Comparison of ENCODE assay signal across 28 cellular contexts in genomic region chr2:217049376-217049775, GRCh38.
DNase-seq lines count a peak whose midpoint lies in the region; ATAC-seq and TF ChIP-seq lines count a peak whose summit lies in the region.
"Had no signal": no experiment of that assay in that cellular context is flagged by ENCODE, and none has a peak within 500 bp of the region (broad histone marks: within the 10 kb centered on the region; RNA-seq: fewer than 3 reads in every experiment).

No MANE protein-coding gene starts in this region.

- H3K27ac Mint-ChIP-seq in nephron progenitor cell, result peak overlapping the region; percentile 19
- no peak overlapping the region for H3K27ac Mint-ChIP-seq in HFFc6
- H3K27ac Mint-ChIP-seq: activated CD4-positive, alpha-beta T cell treated with anti-CD3 and anti-CD28 coated beads, Interleukin-2, amount 10 ng/mL, durations not matched to agents 7 days and 5 days; activated naive CD8-positive, alpha-beta T cell; CD4-positive, alpha-beta T cell had no signal

- peaks cover 69% of the 10 kb centered on the region for H3K4me1 Mint-ChIP-seq in nephron progenitor cell
- peaks cover 7% of the 10 kb centered on the region; the same call in 1 of the 2 replicates for H3K4me1 Mint-ChIP-seq in HFFc6 (ENCODE audit: low read depth)
- H3K4me1 Mint-ChIP-seq: activated CD4-positive, alpha-beta T cell treated with anti-CD3 and anti-CD28 coated beads, Interleukin-2, amount 10 ng/mL, durations not matched to agents 7 days and 5 days had no signal

- H3K27me3 Mint-ChIP-seq in nephron progenitor cell (ENCODE audit: low read depth, poor library complexity) (peaks cover 4% of the 10 kb centered on the region), HFFc6 (ENCODE audit: insufficient read depth) (peaks cover 22% of the 10 kb centered on the region)

- H3K4me3 Mint-ChIP-seq in nephron progenitor cell, result peak overlapping the region; percentile 26
- H3K4me3 Mint-ChIP-seq in HFFc6, result no peak overlapping the region
- H3K4me3 Mint-ChIP-seq: activated CD4-positive, alpha-beta T cell treated with anti-CD3 and anti-CD28 coated beads, Interleukin-2, amount 10 ng/mL, durations not matched to agents 7 days and 5 days; activated naive CD8-positive, alpha-beta T cell; CD4-positive, alpha-beta T cell had no signal

- no peak for TF ChIP-seq POLR2A in vagina (IDR thresholded peaks at IDR 0.05)

- 11 to 16% methylated on average over 6 of the region's 6 CpGs for WGBS in ectodermal cell, 2 experiments

- intact Hi-C loops in left ventricle myocardium inferior (cut with micrococcal nuclease) (no loop called here), Right ventricle myocardium inferior (cut with DNase I) (no loop called here), vagina (cut with DNase I) (no loop called here)

- ATAC-seq in Right ventricle myocardium inferior (no peak), GM21515 (IDR thresholded peaks at IDR 0.05; ENCODE audit: unreplicated experiment) (no peak)
- ATAC-seq: A549, Panc1, upper lobe of right lung had no signal

- TF ChIP-seq CTCF in left ventricle myocardium inferior (IDR thresholded peaks at IDR 0.05; ENCODE audit: borderline replicate concordance) (no peak), nephron progenitor cell (IDR thresholded peaks at IDR 0.05) (no peak), vagina (IDR thresholded peaks at IDR 0.05) (no peak), HFFc6 (IDR thresholded peaks at IDR 0.05) (no peak)

- DNase-seq in left ventricle myocardium inferior (no peak), Right ventricle myocardium inferior (ENCODE audit: missing footprints) (no peak), nephron progenitor cell (no peak), vagina (ENCODE audit: extremely low spot score in 2 of 2) (no peak), HFFc6 (no peak)
- DNase-seq in activated CD4-positive, alpha-beta T cell treated with anti-CD3 and anti-CD28 coated beads for 4 hours, result no peak
- DNase-seq: activated CD4-positive, alpha-beta T cell treated with anti-CD3 and anti-CD28 coated beads, Interleukin-2, amount 10 ng/mL, durations not matched to agents 7 days and 5 days; activated effector memory CD4-positive, alpha-beta T cell treated with Interleukin-2 at 50 U/mL for 16 hours; AML-193; CD4-positive, alpha-beta T cell; effector CD8-positive, alpha-beta T cell; islet precursor cell; MG63; NCI-H1105; NCI-H526 treated with DMSO at 0.1 percent for 48 hours; nucleus accumbens; stimulated activated naive CD4-positive, alpha-beta T cell; upper lobe of right lung had no signal

- H3K9me3 ChIP-seq in left ventricle myocardium inferior (replicated peaks), result no peaks in the 10 kb centered on the region
- H3K9me3 ChIP-seq in ectodermal cell (ENCODE audit: control insufficient read depth, low read length), result no peaks in the 10 kb centered on the region
- no peaks in the 10 kb centered on the region for H3K9me3 ChIP-seq in vagina
- H3K9me3 ChIP-seq: A549, breast epithelium, MG63, SJSA1, upper lobe of right lung had no signal

- peak overlapping the region; percentile 52 for H3K27ac ChIP-seq in left ventricle myocardium inferior (replicated peaks)
- peak overlapping the region; percentile 30 for H3K27ac ChIP-seq in ectodermal cell (ENCODE audit: insufficient read depth, low read depth, low read length, poor library complexity, severe bottlenecking)
- H3K27ac ChIP-seq in vagina, result no peak overlapping the region
- H3K27ac ChIP-seq: A549, epithelial cell of prostate, HL-60, KMS-11, SJSA1, upper lobe of right lung had no signal

- no peak overlapping the region for H3K4me3 ChIP-seq in left ventricle myocardium inferior
- no peak overlapping the region for H3K4me3 ChIP-seq in ectodermal cell (ENCODE audit: insufficient read depth, low read depth, low read length)
- no peak overlapping the region for H3K4me3 ChIP-seq in vagina
- H3K4me3 ChIP-seq: A549, breast epithelium, MG63, SJSA1, upper lobe of right lung had no signal

- H3K4me1 ChIP-seq in left ventricle myocardium inferior (peaks cover 19% of the 10 kb centered on the region), ectodermal cell (ENCODE audit: control insufficient read depth, insufficient read depth, low read length) (peaks cover 29% of the 10 kb centered on the region), vagina (peaks cover 19% of the 10 kb centered on the region)
- H3K4me1 ChIP-seq: breast epithelium, upper lobe of right lung had no signal

- H3K9me3 Mint-ChIP-seq in nephron progenitor cell, result no peaks in the 10 kb centered on the region
- H3K9me3 Mint-ChIP-seq in HFFc6, result no peaks in the 10 kb centered on the region
- H3K9me3 Mint-ChIP-seq: activated CD4-positive, alpha-beta T cell treated with anti-CD3 and anti-CD28 coated beads, Interleukin-2, amount 10 ng/mL, durations not matched to agents 7 days and 5 days; CD4-positive, alpha-beta T cell had no signal

- no peaks in the 10 kb centered on the region for H3K36me3 Mint-ChIP-seq in nephron progenitor cell (ENCODE audit: low read depth)
- H3K36me3 Mint-ChIP-seq in HFFc6 (ENCODE audit: low read depth), result no peaks in the 10 kb centered on the region; the same call in 1 of the 2 replicates
- H3K36me3 Mint-ChIP-seq: activated naive CD8-positive, alpha-beta T cell had no signal

- no peaks in the 10 kb centered on the region for H3K27me3 ChIP-seq in left ventricle myocardium inferior (ENCODE audit: low read depth)
- no peaks in the 10 kb centered on the region for H3K27me3 ChIP-seq in ectodermal cell (ENCODE audit: control insufficient read depth, insufficient read depth, low read length, poor library complexity, severe bottlenecking)
- H3K27me3 ChIP-seq in vagina, result no peaks in the 10 kb centered on the region
- H3K27me3 ChIP-seq: breast epithelium, MG63, SJSA1, upper lobe of right lung had no signal

- H3K36me3 ChIP-seq in left ventricle myocardium inferior, result no peaks in the 10 kb centered on the region
- no peaks in the 10 kb centered on the region for H3K36me3 ChIP-seq in ectodermal cell (ENCODE audit: control insufficient read depth, insufficient read depth, low read length)
- no peaks in the 10 kb centered on the region for H3K36me3 ChIP-seq in vagina
- H3K36me3 ChIP-seq: breast epithelium, MG63, SJSA1, upper lobe of right lung had no signal
